In genomic region chr2:231634412-231634811, GRCh38 we compare ENCODE assay signal across 1 cellular context.
TF ChIP-seq lines count a peak whose summit lies in the region.

No MANE protein-coding gene starts in this region.

TF ChIP-seq in GM23338, 12 proteins besides CTCF, POLR2A, EP300 and RAD21 (continued from another document):
- TF ChIP-seq, protein P1, sequence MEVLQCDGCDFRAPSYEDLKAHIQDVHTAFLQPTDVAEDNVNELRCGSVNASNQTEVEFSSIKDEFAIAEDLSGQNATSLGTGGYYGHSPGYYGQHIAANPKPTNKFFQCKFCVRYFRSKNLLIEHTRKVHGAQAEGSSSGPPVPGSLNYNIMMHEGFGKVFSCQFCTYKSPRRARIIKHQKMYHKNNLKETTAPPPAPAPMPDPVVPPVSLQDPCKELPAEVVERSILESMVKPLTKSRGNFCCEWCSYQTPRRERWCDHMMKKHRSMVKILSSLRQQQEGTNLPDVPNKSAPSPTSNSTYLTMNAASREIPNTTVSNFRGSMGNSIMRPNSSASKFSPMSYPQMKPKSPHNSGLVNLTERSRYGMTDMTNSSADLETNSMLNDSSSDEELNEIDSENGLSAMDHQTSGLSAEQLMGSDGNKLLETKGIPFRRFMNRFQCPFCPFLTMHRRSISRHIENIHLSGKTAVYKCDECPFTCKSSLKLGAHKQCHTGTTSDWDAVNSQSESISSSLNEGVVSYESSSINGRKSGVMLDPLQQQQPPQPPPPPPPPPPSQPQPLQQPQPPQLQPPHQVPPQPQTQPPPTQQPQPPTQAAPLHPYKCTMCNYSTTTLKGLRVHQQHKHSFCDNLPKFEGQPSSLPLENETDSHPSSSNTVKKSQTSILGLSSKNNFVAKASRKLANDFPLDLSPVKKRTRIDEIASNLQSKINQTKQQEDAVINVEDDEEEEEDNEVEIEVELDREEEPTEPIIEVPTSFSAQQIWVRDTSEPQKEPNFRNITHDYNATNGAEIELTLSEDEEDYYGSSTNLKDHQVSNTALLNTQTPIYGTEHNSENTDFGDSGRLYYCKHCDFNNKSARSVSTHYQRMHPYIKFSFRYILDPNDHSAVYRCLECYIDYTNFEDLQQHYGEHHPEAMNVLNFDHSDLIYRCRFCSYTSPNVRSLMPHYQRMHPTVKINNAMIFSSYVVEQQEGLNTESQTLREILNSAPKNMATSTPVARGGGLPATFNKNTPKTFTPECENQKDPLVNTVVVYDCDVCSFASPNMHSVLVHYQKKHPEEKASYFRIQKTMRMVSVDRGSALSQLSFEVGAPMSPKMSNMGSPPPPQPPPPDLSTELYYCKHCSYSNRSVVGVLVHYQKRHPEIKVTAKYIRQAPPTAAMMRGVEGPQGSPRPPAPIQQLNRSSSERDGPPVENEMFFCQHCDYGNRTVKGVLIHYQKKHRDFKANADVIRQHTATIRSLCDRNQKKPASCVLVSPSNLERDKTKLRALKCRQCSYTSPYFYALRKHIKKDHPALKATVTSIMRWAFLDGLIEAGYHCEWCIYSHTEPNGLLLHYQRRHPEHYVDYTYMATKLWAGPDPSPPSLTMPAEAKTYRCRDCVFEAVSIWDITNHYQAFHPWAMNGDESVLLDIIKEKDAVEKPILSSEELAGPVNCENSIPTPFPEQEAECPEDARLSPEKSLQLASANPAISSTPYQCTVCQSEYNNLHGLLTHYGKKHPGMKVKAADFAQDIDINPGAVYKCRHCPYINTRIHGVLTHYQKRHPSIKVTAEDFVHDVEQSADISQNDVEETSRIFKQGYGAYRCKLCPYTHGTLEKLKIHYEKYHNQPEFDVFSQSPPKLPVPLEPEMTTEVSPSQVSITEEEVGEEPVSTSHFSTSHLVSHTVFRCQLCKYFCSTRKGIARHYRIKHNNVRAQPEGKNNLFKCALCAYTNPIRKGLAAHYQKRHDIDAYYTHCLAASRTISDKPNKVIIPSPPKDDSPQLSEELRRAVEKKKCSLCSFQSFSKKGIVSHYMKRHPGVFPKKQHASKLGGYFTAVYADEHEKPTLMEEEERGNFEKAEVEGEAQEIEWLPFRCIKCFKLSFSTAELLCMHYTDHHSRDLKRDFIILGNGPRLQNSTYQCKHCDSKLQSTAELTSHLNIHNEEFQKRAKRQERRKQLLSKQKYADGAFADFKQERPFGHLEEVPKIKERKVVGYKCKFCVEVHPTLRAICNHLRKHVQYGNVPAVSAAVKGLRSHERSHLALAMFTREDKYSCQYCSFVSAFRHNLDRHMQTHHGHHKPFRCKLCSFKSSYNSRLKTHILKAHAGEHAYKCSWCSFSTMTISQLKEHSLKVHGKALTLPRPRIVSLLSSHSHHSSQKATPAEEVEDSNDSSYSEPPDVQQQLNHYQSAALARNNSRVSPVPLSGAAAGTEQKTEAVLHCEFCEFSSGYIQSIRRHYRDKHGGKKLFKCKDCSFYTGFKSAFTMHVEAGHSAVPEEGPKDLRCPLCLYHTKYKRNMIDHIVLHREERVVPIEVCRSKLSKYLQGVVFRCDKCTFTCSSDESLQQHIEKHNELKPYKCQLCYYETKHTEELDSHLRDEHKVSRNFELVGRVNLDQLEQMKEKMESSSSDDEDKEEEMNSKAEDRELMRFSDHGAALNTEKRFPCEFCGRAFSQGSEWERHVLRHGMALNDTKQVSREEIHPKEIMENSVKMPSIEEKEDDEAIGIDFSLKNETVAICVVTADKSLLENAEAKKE (CRISPR knock-in tag; IDR thresholded peaks at IDR 0.05), result no peak
